Comparison of ENCODE assay signal across 13 cellular contexts in genomic region chr5:180591249-180591887, GRCh38. TPM values are rescaled to one million over a fixed set of nuclear protein-coding genes. Genes with fewer than 3 reads are reported as not detected.
DNase-seq lines count a peak whose midpoint lies in the region; ATAC-seq and TF ChIP-seq lines count a peak whose summit lies in the region.
"Had no signal": no experiment of that assay in that cellular context is flagged by ENCODE, and none has a peak within 500 bp of the region (broad histone marks: within the 10 kb centered on the region; RNA-seq: fewer than 3 reads in every experiment).

SCGB3A1 (minus strand) TSS chr5:180591499; CDS start chr5:180591462, 37 bp downstream.

- H3K4me3 ChIP-seq in BLaER1 treated with 17β-estradiol and CSF1 and Interleukin-3, amounts not matched to agents 10 nM and 100 nM: no peak within 1 kb of the TSS; a peak in 1 of 20 replicates
- H3K4me3 ChIP-seq in HUES6 (ENCODE audit: low read depth, low read length) (peak within 1 kb of the TSS; percentile 67), neural progenitor cell (peak within 1 kb of the TSS; percentile 56)

- peaks cover 33 to 40% of the 10 kb centered on the region in 2 donors for H3K27me3 Mint-ChIP-seq in effector memory CD8-positive, alpha-beta T cell
- H3K27me3 Mint-ChIP-seq in neural progenitor cell (ENCODE audit: insufficient read depth, low read depth): peaks cover 46% of the 10 kb centered on the region

- H3K4me2 ChIP-seq in BLaER1 treated with 17β-estradiol and CSF1 and Interleukin-3, amounts not matched to agents 10 nM and 100 nM: peak within 1 kb of the TSS in 7 of 11 experiments; percentile 15 to 61 (median 30); a peak in 9 of 22 replicates
- peak within 1 kb of the TSS; percentile 93 for H3K4me2 ChIP-seq in neural progenitor cell

- no peaks in the 10 kb centered on the region for H3K36me3 Mint-ChIP-seq in effector memory CD8-positive, alpha-beta T cell (ENCODE audit: insufficient read depth)
- H3K36me3 Mint-ChIP-seq in neural progenitor cell: peaks cover 2% of the 10 kb centered on the region

- no peak within 1 kb of the TSS for H3K27ac ChIP-seq in BLaER1 treated with 17β-estradiol and CSF1 and Interleukin-3, amounts not matched to agents 10 nM and 100 nM
- H3K27ac ChIP-seq in HUES6 (ENCODE audit: low read depth, low read length): no peak within 1 kb of the TSS
- H3K27ac ChIP-seq in neural progenitor cell: no peak within 1 kb of the TSS
- H3K27ac ChIP-seq: vagina had no signal

- ATAC-seq in effector memory CD8-positive, alpha-beta T cell (replicated peaks): peak; percentile 19
- ATAC-seq in HG02970 (IDR thresholded peaks at IDR 0.05; ENCODE audit: low FRiP score, unreplicated experiment): no peak
- ATAC-seq in GM21526 (IDR thresholded peaks at IDR 0.05; ENCODE audit: low FRiP score, unreplicated experiment): no peak
- ATAC-seq: activated T-helper 17 cell treated with anti-CD3 and anti-CD28 coated beads, Interleukin-2, amount 50 U/mL, for 72 hours had no signal

- peaks cover 3% of the 10 kb centered on the region for H3F3A ChIP-seq in neural progenitor cell (ENCODE audit: low read depth)

- no peak within 1 kb of the TSS for H3K9ac ChIP-seq in BLaER1 treated with 17β-estradiol and CSF1 and Interleukin-3, amounts not matched to agents 10 nM and 100 nM
- H3K9ac ChIP-seq in HUES6 (ENCODE audit: low read length): no peak within 1 kb of the TSS
- no peak within 1 kb of the TSS for H3K9ac ChIP-seq in neural progenitor cell

- no peak for TF ChIP-seq CTCF in neural progenitor cell (IDR thresholded peaks at IDR 0.05)

- H3K4me1 Mint-ChIP-seq in effector memory CD8-positive, alpha-beta T cell (ENCODE audit: low read depth in 2 of 2): peaks cover 0 to 3% of the 10 kb centered on the region in 2 donors
- peaks cover 11% of the 10 kb centered on the region for H3K4me1 Mint-ChIP-seq in neural progenitor cell

- no peaks in the 10 kb centered on the region for H3K79me2 ChIP-seq in neural progenitor cell (ENCODE audit: low read depth)

- H3K9me3 ChIP-seq in BLaER1 treated with 17β-estradiol and CSF1 and Interleukin-3, amounts not matched to agents 10 nM and 100 nM (replicated peaks in 1 of 11): no peaks in the 10 kb centered on the region
- H3K9me3 ChIP-seq in HUES6 (ENCODE audit: control insufficient read depth, insufficient read depth, low read depth, low read length) (no peaks in the 10 kb centered on the region), neural progenitor cell (ENCODE audit: low read depth) (no peaks in the 10 kb centered on the region)
- H3K9me3 ChIP-seq: vagina had no signal

- peak within 1 kb of the TSS in 1 of 2 donors; percentile 72 for H3K4me3 Mint-ChIP-seq in effector memory CD8-positive, alpha-beta T cell
- peak within 1 kb of the TSS; percentile 55 for H3K4me3 Mint-ChIP-seq in neural progenitor cell
- H3K4me3 Mint-ChIP-seq: activated T-helper 17 cell treated with anti-CD3 and anti-CD28 coated beads, Interleukin-2, amount 50 U/mL, for 72 hours had no signal

- no peaks in the 10 kb centered on the region for H3K36me3 ChIP-seq in BLaER1 treated with 17β-estradiol and CSF1 and Interleukin-3, amounts not matched to agents 10 nM and 100 nM
- H3K36me3 ChIP-seq in HUES6 (ENCODE audit: control insufficient read depth, insufficient read depth, low read length): no peaks in the 10 kb centered on the region
- H3K36me3 ChIP-seq in neural progenitor cell: no peaks in the 10 kb centered on the region
- H3K36me3 ChIP-seq: vagina had no signal

- peaks cover 41 to 58% (median 50%) of the 10 kb centered on the region in 11 experiments for H3K27me3 ChIP-seq in BLaER1 treated with 17β-estradiol and CSF1 and Interleukin-3, amounts not matched to agents 10 nM and 100 nM
- peaks cover 75% of the 10 kb centered on the region for H3K27me3 ChIP-seq in HUES6 (ENCODE audit: control insufficient read depth, insufficient read depth, low read length)
- peaks cover 76% of the 10 kb centered on the region for H3K27me3 ChIP-seq in neural progenitor cell

- no peak for DNase-seq in effector memory CD8-positive, alpha-beta T cell
- DNase-seq in neural progenitor cell (ENCODE audit: low spot score) (peak; percentile 31), HCEC 1CT (no peak)
- DNase-seq in stimulated activated naive CD4-positive, alpha-beta T cell (lab: John Stamatoyannopoulos, UW): no peak
- DNase-seq: DND-41 had no signal

- H4K20me1 ChIP-seq in BLaER1 treated with 17β-estradiol and CSF1 and Interleukin-3, amounts not matched to agents 10 nM and 100 nM: peaks cover 0 to 21% (median 0%) of the 10 kb centered on the region in 11 experiments; a peak in 7 of 22 replicates
- no peaks in the 10 kb centered on the region for H4K20me1 ChIP-seq in neural progenitor cell (ENCODE audit: low read depth)

- H3K9me3 Mint-ChIP-seq in effector memory CD8-positive, alpha-beta T cell: no peaks in the 10 kb centered on the region
- peaks cover 4% of the 10 kb centered on the region for H3K9me3 Mint-ChIP-seq in neural progenitor cell
- H3K9me3 Mint-ChIP-seq: activated T-helper 17 cell treated with anti-CD3 and anti-CD28 coated beads, Interleukin-2, amount 50 U/mL, for 72 hours had no signal

- peak within 1 kb of the TSS; percentile 90 for H2AFZ ChIP-seq in neural progenitor cell (replicated peaks)

- no peak within 1 kb of the TSS for H3K27ac Mint-ChIP-seq in effector memory CD8-positive, alpha-beta T cell
- H3K27ac Mint-ChIP-seq in neural progenitor cell: no peak within 1 kb of the TSS
- H3K27ac Mint-ChIP-seq: activated T-helper 17 cell treated with anti-CD3 and anti-CD28 coated beads, Interleukin-2, amount 50 U/mL, for 72 hours had no signal

- peaks cover 3 to 25% (median 10%) of the 10 kb centered on the region in 10 experiments; a peak in 19 of 20 replicates for H3K4me1 ChIP-seq in BLaER1 treated with 17β-estradiol and CSF1 and Interleukin-3, amounts not matched to agents 10 nM and 100 nM
- H3K4me1 ChIP-seq in HUES6 (ENCODE audit: control insufficient read depth, insufficient read depth, low read length) (no peaks in the 10 kb centered on the region), neural progenitor cell (peaks cover 12% of the 10 kb centered on the region)

RNA-seq across cellular contexts. Expression of gene SCGB3A1, which starts in this region (rescaled TPM):
- total RNA-seq in neural progenitor cell (ENCODE audit: low replicate concordance): not detected in 2 replicates
- total RNA-seq: activated T-helper 17 cell treated with anti-CD3 and anti-CD28 coated beads, Interleukin-2, amount 50 U/mL, for 72 hours; fibroblast of lung; HT1080; vagina had no signal

Comparison
In these comparisons a context has a peak if more than half of its experiments do, and no peak if none do; other contexts are left out.
1. Peak in DNase-seq, H3K4me3 ChIP-seq and H3K4me2 ChIP-seq in neural progenitor cell; RNA of the gene not detected or under 1 TPM.